In the genomic region with DNA sequence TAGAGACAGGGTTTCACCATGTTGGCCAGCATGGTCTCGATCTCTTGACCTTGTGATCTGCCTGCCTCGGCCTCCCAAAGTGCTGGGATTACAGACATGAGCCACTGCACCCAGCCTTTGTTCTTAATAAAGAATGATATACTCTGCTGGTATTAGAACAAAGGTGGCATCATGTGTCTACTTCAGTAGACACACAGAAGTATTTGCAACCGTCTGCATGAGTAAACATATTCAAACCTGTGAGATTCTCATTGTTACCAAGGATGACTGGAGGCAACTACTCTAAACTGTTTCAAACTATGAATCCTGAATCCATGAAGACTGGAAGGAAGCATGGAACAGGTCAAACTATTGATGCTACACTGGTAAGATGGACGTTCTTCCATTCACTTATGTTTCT, we compare ENCODE assay signal across 27 cellular contexts. TPM values are rescaled to one million over a fixed set of nuclear protein-coding genes. Genes with fewer than 3 reads are reported as not detected.
DNase-seq lines count a peak whose midpoint lies in the region; ATAC-seq and TF ChIP-seq lines count a peak whose summit lies in the region.
"Had no signal": no experiment of that assay in that cellular context is flagged by ENCODE, and none has a peak within 500 bp of the region (broad histone marks: within the 10 kb centered on the region; RNA-seq: fewer than 3 reads in every experiment).

No MANE protein-coding gene starts in this region.

- H3K27me3 Mint-ChIP-seq in Calu3 (ENCODE audit: unreplicated experiment): no peaks in the 10 kb centered on the region
- H3K27me3 Mint-ChIP-seq: CD4-positive, alpha-beta T cell had no signal

- peaks cover 37% of the 10 kb centered on the region for H3K4me1 Mint-ChIP-seq in Calu3 (ENCODE audit: low read depth, unreplicated experiment)

- peaks cover 36% of the 10 kb centered on the region for H3K4me1 ChIP-seq in PC-9 (replicated peaks; ENCODE audit: insufficient read depth)
- peaks cover 3 to 40% (median 5%) of the 10 kb centered on the region in 3 donors for H3K4me1 ChIP-seq in esophagus squamous epithelium
- peaks cover 5 to 9% of the 10 kb centered on the region in 2 experiments for H3K4me1 ChIP-seq in trophoblast cell (ENCODE audit: control insufficient read depth in 1 of 2, insufficient read depth in 2 of 2, low read length in 2 of 2)
- H3K4me1 ChIP-seq: SJSA1 had no signal

- no peak for TF ChIP-seq POLR2A in esophagus squamous epithelium (IDR thresholded peaks at IDR 0.05)

- no peak overlapping the region for H3K23ac ChIP-seq in trophoblast cell (ENCODE audit: low read length)

- intact Hi-C loops in Calu3 (cut with micrococcal nuclease; ENCODE audit: unreplicated experiment): no loop called here
- intact Hi-C loops in PC-9 (cut with micrococcal nuclease; ENCODE audit: unreplicated experiment): no loop called here
- intact Hi-C loops in esophagus squamous epithelium (cut with DNase I): no loop called here

- no peak overlapping the region for H2BK12ac ChIP-seq in trophoblast cell (ENCODE audit: low read length)

- H3K9me3 ChIP-seq in PC-9 (ENCODE audit: insufficient read depth, low read depth) (no peaks in the 10 kb centered on the region), esophagus squamous epithelium (no peaks in the 10 kb centered on the region), trophoblast cell (ENCODE audit: insufficient read depth, low read depth, low read length) (no peaks in the 10 kb centered on the region)
- H3K9me3 ChIP-seq: SJSA1 had no signal

- H3K9me3 Mint-ChIP-seq in Calu3 (ENCODE audit: low read depth, unreplicated experiment): no peaks in the 10 kb centered on the region
- H3K9me3 Mint-ChIP-seq: CD4-positive, alpha-beta T cell had no signal

- WGBS in esophagus squamous epithelium, 2 donors: 65 to 80% methylated on average over 4 of the region's 4 CpGs
- WGBS in trophoblast cell (ENCODE audit: extremely low coverage, insufficient coverage, insufficient read length): no CpG with 5 or more reads among the region's 4 CpGs

- H3K36me3 ChIP-seq in PC-9 (ENCODE audit: low read depth): peaks cover 17% of the 10 kb centered on the region
- H3K36me3 ChIP-seq in esophagus squamous epithelium: peaks cover 0 to 28% (median 3%) of the 10 kb centered on the region in 3 donors
- peaks cover 3 to 5% of the 10 kb centered on the region in 2 experiments for H3K36me3 ChIP-seq in trophoblast cell (ENCODE audit: control insufficient read depth in 1 of 2, insufficient read depth in 2 of 2, low read length in 2 of 2)

- H3K27me3 ChIP-seq in PC-9 (ENCODE audit: insufficient read depth, low read depth): no peaks in the 10 kb centered on the region
- no peaks in the 10 kb centered on the region for H3K27me3 ChIP-seq in esophagus squamous epithelium
- H3K27me3 ChIP-seq in trophoblast cell (ENCODE audit: insufficient read depth, low read length): no peaks in the 10 kb centered on the region
- H3K27me3 ChIP-seq: SJSA1 had no signal

- no peak overlapping the region for H2BK120ac ChIP-seq in trophoblast cell (ENCODE audit: insufficient read depth, low read length, poor library complexity)

- H3K79me1 ChIP-seq in trophoblast cell (ENCODE audit: low read length): peaks cover 5% of the 10 kb centered on the region

- peak overlapping the region; percentile 52 for H3K27ac ChIP-seq in PC-9
- H3K27ac ChIP-seq in esophagus squamous epithelium: peak overlapping the region in 3 of 4 donors; percentile 38 to 76 (median 72)
- peak overlapping the region; percentile 67 for H3K27ac ChIP-seq in trophoblast cell (ENCODE audit: low read depth, low read length)
- H3K27ac ChIP-seq: HL-60, SJSA1 had no signal

- H3K4me3 Mint-ChIP-seq in Calu3 (ENCODE audit: low read depth, unreplicated experiment): peak overlapping the region; percentile 18
- H3K4me3 Mint-ChIP-seq: CD4-positive, alpha-beta T cell had no signal

- H2AFZ ChIP-seq in PC-9 (no peak overlapping the region), trophoblast cell (ENCODE audit: insufficient read depth, low read length, poor library complexity) (no peak overlapping the region)

- H4K91ac ChIP-seq in trophoblast cell (ENCODE audit: low read depth, low read length): no peak overlapping the region

- no peak for TF ChIP-seq CTCF in Calu3 (IDR thresholded peaks at IDR 0.05; ENCODE audit: unreplicated experiment)
- no peak for TF ChIP-seq CTCF in PC-9 (conservative IDR thresholded peaks at IDR 0.05)
- no peak for TF ChIP-seq CTCF in esophagus squamous epithelium (IDR thresholded peaks at IDR 0.05)

- H3K79me2 ChIP-seq in PC-9 (ENCODE audit: low read depth) (peaks cover 60% of the 10 kb centered on the region), trophoblast cell (ENCODE audit: control insufficient read depth, insufficient read depth, low read length, poor library complexity) (no peaks in the 10 kb centered on the region)

- ATAC-seq in GM19463 (IDR thresholded peaks at IDR 0.05; ENCODE audit: unreplicated experiment): no peak
- ATAC-seq: GM12878, HepG2, K562, Right ventricle myocardium inferior had no signal

- H3K4ac ChIP-seq in trophoblast cell (ENCODE audit: low read depth, low read length): no peak overlapping the region

- no peak overlapping the region for H3K18ac ChIP-seq in trophoblast cell (ENCODE audit: low read length)

- BruUV-seq in Calu3 (replicated peaks; lab: Mats Ljungman, UMichigan) (no TSS peak), PC-9 (replicated peaks; lab: Mats Ljungman, UMichigan) (no TSS peak)

- H3K14ac ChIP-seq in trophoblast cell (ENCODE audit: low read length): no peak overlapping the region

- H4K8ac ChIP-seq in trophoblast cell (ENCODE audit: low read depth, low read length): no peak overlapping the region

- DNase-seq in Calu3 (no peak), PC-9 (no peak), esophagus squamous epithelium (lab: John Stamatoyannopoulos, UW) (no peak), trophoblast cell (peak; percentile 30 to 56), nucleus accumbens (lab: John Stamatoyannopoulos, UW) (no peak), SKM-1 (lab: John Stamatoyannopoulos, UW; ENCODE audit: unreplicated experiment) (no peak), NCI-H2081 treated with DMSO at 0.1 percent for 48 hours (lab: John Stamatoyannopoulos, UW) (no peak)
- DNase-seq: CD4-positive, alpha-beta T cell; COR-L47; DMS 273 treated with DMSO at 0.1 percent for 48 hours; DND-41; GOT3; HCEC 1CT; NCI-H1105; NCI-H146; NCI-H2081; NCI-H2171 treated with DMSO at 0.1 percent for 48 hours; NCI-H446; NCI-H748 treated with DMSO at 0.1 percent for 48 hours; NK-92 treated with Interleukin-12 subunit alpha and Interleukin-12 subunit beta, amount 100 ng/mL, for 24 hours had no signal

- peaks cover 18% of the 10 kb centered on the region; the same call in 1 of the 2 replicates for H3F3A ChIP-seq in PC-9 (ENCODE audit: insufficient read depth, low read depth)

- peak overlapping the region; percentile 47 for H3K4me2 ChIP-seq in PC-9
- no peak overlapping the region for H3K4me2 ChIP-seq in trophoblast cell (ENCODE audit: low read length)

- H2AK5ac ChIP-seq in trophoblast cell (ENCODE audit: low read length): no peak overlapping the region

- POLR2A ChIA-PET in PC-9 (lab: Charles Lee; ENCODE audit: unreplicated experiment): no interaction called here

- H3K4me3 ChIP-seq in PC-9: no peak overlapping the region
- H3K4me3 ChIP-seq in esophagus squamous epithelium: no peak overlapping the region
- no peak overlapping the region for H3K4me3 ChIP-seq in trophoblast cell (ENCODE audit: low read depth, low read length)
- H3K4me3 ChIP-seq: GM12878, K562, SJSA1 had no signal

- H4K12ac ChIP-seq in trophoblast cell (ENCODE audit: low read depth, low read length): no peak overlapping the region

- peak overlapping the region; percentile 85 for H3K27ac Mint-ChIP-seq in Calu3 (ENCODE audit: unreplicated experiment)
- H3K27ac Mint-ChIP-seq: CD4-positive, alpha-beta T cell had no signal

- CTCF ChIA-PET in Calu3 (lab: Charles Lee) (no interaction called here), PC-9 (lab: Charles Lee) (no interaction called here)

- H2BK5ac ChIP-seq in trophoblast cell (ENCODE audit: low read depth, low read length, poor library complexity): no peak overlapping the region

- H3K9ac ChIP-seq in trophoblast cell (ENCODE audit: low read length): no peak overlapping the region

- no peaks in the 10 kb centered on the region for H3K9me2 ChIP-seq in PC-9 (ENCODE audit: insufficient read depth)

- peaks cover 13% of the 10 kb centered on the region for H4K20me1 ChIP-seq in PC-9 (ENCODE audit: insufficient read depth)

- H3K36me3 Mint-ChIP-seq in Calu3 (ENCODE audit: insufficient read depth, unreplicated experiment): peaks cover 13% of the 10 kb centered on the region

RNA-seq across cellular contexts. Expression of a gene that starts 32.1 kb away (rescaled TPM):
- total RNA-seq in Calu3 (2022): 103 and 106 TPM in 2 replicates
- total RNA-seq in PC-9 (2021): 72.0 and 80.9 TPM in 2 replicates
- 10 to 100 TPM; 38.2 to 48.4 (median 46.3) TPM for total RNA-seq in esophagus squamous epithelium
- 33.1 and 34.2 TPM in 2 replicates for polyA plus RNA-seq in trophoblast cell (2013)

Comparison
In these comparisons a context has a peak if more than half of its experiments do, and no peak if none do; other contexts are left out.
1. DNase-seq: peak in trophoblast cell (2 of 2); none in Calu3 (single experiment), PC-9 (0 of 2), esophagus squamous epithelium (single experiment), nucleus accumbens (0 of 56), SKM-1 (single experiment) and NCI-H2081 treated with DMSO at 0.1 percent for 48 hours (single experiment).
2. Peak in every context shown above with its lines, with median percentiles within 50 percentile points of each other: H3K27ac ChIP-seq.